In the genomic region with DNA sequence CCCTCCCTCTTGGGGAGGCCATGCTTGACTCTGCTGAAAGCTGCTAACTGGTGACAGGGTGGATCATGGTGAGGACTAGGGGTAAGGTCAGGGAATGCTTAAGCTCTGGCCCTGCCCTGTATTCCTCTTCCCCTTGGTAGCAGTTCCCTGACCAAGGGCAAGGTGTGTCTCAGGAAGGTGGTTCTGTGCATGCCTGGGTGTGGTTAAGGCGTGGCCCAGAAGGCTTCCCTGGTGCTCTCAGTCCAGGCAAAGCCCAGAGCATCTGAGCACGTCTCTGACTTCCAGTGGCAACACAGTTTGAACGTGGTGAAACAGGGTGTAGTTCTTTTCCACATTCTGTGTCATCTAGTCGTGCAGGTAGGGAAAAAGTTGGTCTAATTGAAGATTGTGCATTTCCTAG, we compare ENCODE assay signal across 21 cellular contexts. TPM values are rescaled to one million over a fixed set of nuclear protein-coding genes. Genes with fewer than 3 reads are reported as not detected.
A peak's percentile ranks its signal among the peaks of the same experiment; 100 is the strongest.
DNase-seq lines count a peak whose midpoint lies in the region; ATAC-seq and TF ChIP-seq lines count a peak whose summit lies in the region.
"Had no signal": no experiment of that assay in that cellular context is flagged by ENCODE, and none has a peak within 500 bp of the region (broad histone marks: within the 10 kb centered on the region; RNA-seq: fewer than 3 reads in every experiment).

No MANE protein-coding gene starts in this region.

- H3K9me3 ChIP-seq in suprapubic skin, result no peaks in the 10 kb centered on the region
- H3K9me3 ChIP-seq: heart left ventricle had no signal

- peak overlapping the region; percentile 23 for H3K27ac Mint-ChIP-seq in activated T-helper 1 cell treated with anti-CD3 and anti-CD28 coated beads, Interleukin-12 subunit alpha, Interleukin-12 subunit beta, Interleukin-2, Interleukin-4 antibody, amounts not matched to agents 30 ng/mL and 10 ng/mL and 1 ng/mL, durations not matched to agents 14 hours and 24 hours and 36 hours
- H3K27ac Mint-ChIP-seq: immature natural killer cell had no signal

- H3K27me3 ChIP-seq in suprapubic skin, result no peaks in the 10 kb centered on the region
- H3K27me3 ChIP-seq: heart left ventricle had no signal

- H3K4me1 ChIP-seq in suprapubic skin, result peaks cover 2% of the 10 kb centered on the region

- intact Hi-C loops in activated T-helper 1 cell treated with anti-CD3 and anti-CD28 coated beads, Interleukin-12 subunit alpha, Interleukin-12 subunit beta, Interleukin-2, Interleukin-4 antibody, amounts not matched to agents 30 ng/mL and 10 ng/mL and 1 ng/mL, durations not matched to agents 14 hours and 24 hours and 36 hours (cut with micrococcal nuclease), result no loop called here
- intact Hi-C loops in left colon (cut with DNase I, micrococcal nuclease), result no loop called here

- H3K36me3 Mint-ChIP-seq in activated T-helper 1 cell treated with anti-CD3 and anti-CD28 coated beads, Interleukin-12 subunit alpha, Interleukin-12 subunit beta, Interleukin-2, Interleukin-4 antibody, amounts not matched to agents 30 ng/mL and 10 ng/mL and 1 ng/mL, durations not matched to agents 14 hours and 24 hours and 36 hours (ENCODE audit: low read depth), result peaks cover 40% of the 10 kb centered on the region

- 22% methylated on average over 3 of the region's 4 CpGs for WGBS in suprapubic skin

- no peaks in the 10 kb centered on the region for H3K27me3 Mint-ChIP-seq in activated T-helper 1 cell treated with anti-CD3 and anti-CD28 coated beads, Interleukin-12 subunit alpha, Interleukin-12 subunit beta, Interleukin-2, Interleukin-4 antibody, amounts not matched to agents 30 ng/mL and 10 ng/mL and 1 ng/mL, durations not matched to agents 14 hours and 24 hours and 36 hours (ENCODE audit: insufficient read depth)
- H3K27me3 Mint-ChIP-seq: naive B cell had no signal

- H3K9me3 Mint-ChIP-seq in activated T-helper 1 cell treated with anti-CD3 and anti-CD28 coated beads, Interleukin-12 subunit alpha, Interleukin-12 subunit beta, Interleukin-2, Interleukin-4 antibody, amounts not matched to agents 30 ng/mL and 10 ng/mL and 1 ng/mL, durations not matched to agents 14 hours and 24 hours and 36 hours, result no peaks in the 10 kb centered on the region
- H3K9me3 Mint-ChIP-seq: activated naive CD4-positive, alpha-beta T cell treated with anti-CD3 and anti-CD28 coated beads, Interleukin-2, amount 50 U/mL, for 72 hours; immature natural killer cell; naive B cell had no signal

- peaks cover 62% of the 10 kb centered on the region for H3K36me3 ChIP-seq in suprapubic skin

- peak; percentile 96 for ATAC-seq in left colon
- ATAC-seq in GM19328 (IDR thresholded peaks at IDR 0.05; ENCODE audit: unreplicated experiment), result no peak
- ATAC-seq: activated CD4-positive, CD25-positive, alpha-beta regulatory T cell treated with anti-CD3 and anti-CD28 coated beads, Interleukin-2, amount 50 U/mL, for 24 hours; activated naive CD4-positive, alpha-beta T cell treated with anti-CD3 and anti-CD28 coated beads, Interleukin-2, amount 50 U/mL, for 72 hours had no signal

- H3K4me3 ChIP-seq in suprapubic skin (no peak overlapping the region), coronary artery (no peak overlapping the region)
- H3K4me3 ChIP-seq: heart left ventricle, lung had no signal

- H3K27ac ChIP-seq in suprapubic skin (peak overlapping the region; percentile 66), coronary artery (no peak overlapping the region)

- TF ChIP-seq EP300 in suprapubic skin (IDR thresholded peaks at IDR 0.05), result no peak

- peaks cover 22% of the 10 kb centered on the region for H3K4me1 Mint-ChIP-seq in activated T-helper 1 cell treated with anti-CD3 and anti-CD28 coated beads, Interleukin-12 subunit alpha, Interleukin-12 subunit beta, Interleukin-2, Interleukin-4 antibody, amounts not matched to agents 30 ng/mL and 10 ng/mL and 1 ng/mL, durations not matched to agents 14 hours and 24 hours and 36 hours (ENCODE audit: low read depth)
- H3K4me1 Mint-ChIP-seq: immature natural killer cell, naive B cell had no signal

- no peak for TF ChIP-seq POLR2A in suprapubic skin (IDR thresholded peaks at IDR 0.05)

- no peak for TF ChIP-seq CTCF in suprapubic skin (IDR thresholded peaks at IDR 0.05)
- no peak for TF ChIP-seq CTCF in coronary artery (IDR thresholded peaks at IDR 0.05)

- DNase-seq in HT-29 (ENCODE audit: low spot score) (peak; percentile 19), left colon (peak; percentile 81 to 88), suprapubic skin (ENCODE audit: low spot score in 2 of 2) (no peak), coronary artery (ENCODE audit: low spot score) (no peak), amniotic stem cell (lab: John Stamatoyannopoulos, UW) (no peak)
- DNase-seq in activated T-helper 1 cell treated with anti-CD3 and anti-CD28 coated beads, Interleukin-12 subunit alpha, Interleukin-12 subunit beta, Interleukin-2, Interleukin-4 antibody, amounts not matched to agents 30 ng/mL and 10 ng/mL and 1 ng/mL, durations not matched to agents 14 hours and 24 hours and 36 hours (ENCODE audit: low spot score), result no peak
- DNase-seq: AML-193, heart left ventricle, immature natural killer cell, Karpas-422, naive B cell, NCI-H1092 treated with DMSO at 0.1 percent for 48 hours, NCI-H2081, NCI-H446 had no signal

- H3K4me3 Mint-ChIP-seq in activated T-helper 1 cell treated with anti-CD3 and anti-CD28 coated beads, Interleukin-12 subunit alpha, Interleukin-12 subunit beta, Interleukin-2, Interleukin-4 antibody, amounts not matched to agents 30 ng/mL and 10 ng/mL and 1 ng/mL, durations not matched to agents 14 hours and 24 hours and 36 hours, result no peak overlapping the region
- H3K4me3 Mint-ChIP-seq: immature natural killer cell, naive B cell had no signal

RNA-seq across cellular contexts. Expression of a gene that starts 53.1 kb away (rescaled TPM):
- not detected in 2 replicates for total RNA-seq in HT-29 (2014; rRNA removed; shearing (Covaris generic))
- 0.21 TPM in 1 of 2 replicates, not detected in the other for total RNA-seq in activated T-helper 1 cell treated with anti-CD3 and anti-CD28 coated beads, Interleukin-12 subunit alpha, Interleukin-12 subunit beta, Interleukin-2, Interleukin-4 antibody, amounts not matched to agents 30 ng/mL and 10 ng/mL and 1 ng/mL, durations not matched to agents 14 hours and 24 hours and 36 hours
- total RNA-seq in left colon (not detected), suprapubic skin (not detected)
- total RNA-seq: activated CD8-positive, alpha-beta memory T cell treated with anti-CD3 and anti-CD28 coated beads for 36 hours; heart left ventricle; osteocyte; sciatic nerve had no signal

Comparison
In these comparisons a context has a peak if more than half of its experiments do, and no peak if none do; other contexts are left out.
1. DNase-seq: peak in HT-29 (single experiment) and left colon (2 of 2); none in activated T-helper 1 cell treated with anti-CD3 and anti-CD28 coated beads, Interleukin-12 subunit alpha, Interleukin-12 subunit beta, Interleukin-2, Interleukin-4 antibody, amounts not matched to agents 30 ng/mL and 10 ng/mL and 1 ng/mL, durations not matched to agents 14 hours and 24 hours and 36 hours (single experiment), suprapubic skin (0 of 2), coronary artery (single experiment) and amniotic stem cell (single experiment).